In genomic region chr20:62652894-62653305, GRCh38 we compare ENCODE assay signal across 10 cellular contexts. TPM values are rescaled to one million over a fixed set of nuclear protein-coding genes. Genes with fewer than 3 reads are reported as not detected.
A peak's percentile ranks its signal among the peaks of the same experiment; 100 is the strongest.
DNase-seq lines count a peak whose midpoint lies in the region; ATAC-seq and TF ChIP-seq lines count a peak whose summit lies in the region.
"Had no signal": no experiment of that assay in that cellular context is flagged by ENCODE, and none has a peak within 500 bp of the region (broad histone marks: within the 10 kb centered on the region; RNA-seq: fewer than 3 reads in every experiment).

No MANE protein-coding gene starts in this region.

- TF ChIP-seq POLR2A in HCT116 (IDR thresholded peaks at IDR 0.05; ENCODE audit: borderline replicate concordance, extremely low read depth, insufficient read depth, insufficient read length) (no peak), erythroblast (IDR thresholded peaks at IDR 0.05; ENCODE audit: low read length) (no peak)

- no peaks in the 10 kb centered on the region for H3K9me2 ChIP-seq in HCT116 (ENCODE audit: insufficient read depth)

- BruUV-seq in HCT116 (replicated peaks; lab: Mats Ljungman, UMichigan), result no TSS peak

- H3K27ac ChIP-seq in HCT116 (ENCODE audit: low read depth, low read length) (peak overlapping the region; percentile 65; the same call in 1 of the 2 replicates), angular gyrus (ENCODE audit: low read depth, low read length) (peak overlapping the region; percentile 83), left lung (peak overlapping the region; percentile 87 to 89), stomach smooth muscle (ENCODE audit: low read length) (peak overlapping the region; percentile 98)
- H3K27ac ChIP-seq: cardiac muscle cell had no signal

- no peak overlapping the region for H3K4me2 ChIP-seq in HCT116 (ENCODE audit: low read length)
- H3K4me2 ChIP-seq: GM23338 had no signal

- no peaks in the 10 kb centered on the region for H3K9me3 ChIP-seq in HCT116 (ENCODE audit: control insufficient read depth in 1 of 2, insufficient read depth in 1 of 2, low read depth in 1 of 2, low read length in 2 of 2)
- H3K9me3 ChIP-seq in left lung, result no peaks in the 10 kb centered on the region
- no peaks in the 10 kb centered on the region for H3K9me3 ChIP-seq in stomach smooth muscle (ENCODE audit: control insufficient read depth in 2 of 2, low read length in 2 of 2)

- CTCF ChIA-PET in HCT116 (lab: Charles Lee), result no interaction called here

- POLR2A ChIA-PET in HCT116 (lab: Charles Lee), result no interaction called here

- H3K27me3 ChIP-seq in HCT116 (ENCODE audit: insufficient read depth, low read length) (no peaks in the 10 kb centered on the region), left lung (no peaks in the 10 kb centered on the region), stomach smooth muscle (ENCODE audit: control insufficient read depth in 1 of 2, insufficient read depth in 2 of 2, low read length in 2 of 2) (no peaks in the 10 kb centered on the region)
- H3K27me3 ChIP-seq: cardiac muscle cell had no signal

- H3K36me3 ChIP-seq in HCT116 (ENCODE audit: control insufficient read depth in 1 of 2, insufficient read depth in 2 of 2, low read length in 2 of 2) (peaks cover 29 to 56% of the 10 kb centered on the region in 2 experiments; a peak in 3 of 4 replicates), left lung (peaks cover 0 to 63% of the 10 kb centered on the region in 2 donors), stomach smooth muscle (ENCODE audit: control insufficient read depth in 2 of 2, insufficient read depth in 2 of 2, low read length in 2 of 2) (no peaks in the 10 kb centered on the region)
- H3K36me3 ChIP-seq: cardiac muscle cell had no signal

- intact Hi-C loops in HCT116 (cut with micrococcal nuclease), result no loop called here
- intact Hi-C loops in left lung (cut with DNase I), result no loop called here

- H3K79me2 ChIP-seq in HCT116 (ENCODE audit: insufficient read depth, low read length), result peaks cover 99% of the 10 kb centered on the region

- RAD21 ChIA-PET in HCT116 (lab: Charles Lee; ENCODE audit: low non-redundant PET in 1 of 2, low total read pairs in 2 of 2, uncharacterized antibody in 2 of 2, unreplicated experiment in 2 of 2), result no interaction called here

- H3K9ac ChIP-seq in HCT116 (ENCODE audit: low read length), result no peak overlapping the region
- peak overlapping the region; percentile 76 to 78 for H3K9ac ChIP-seq in stomach smooth muscle (ENCODE audit: low read length in 2 of 2)

- peaks cover 20% of the 10 kb centered on the region; the same call in 1 of the 2 replicates for H4K20me1 ChIP-seq in HCT116 (ENCODE audit: insufficient read depth)

- no peak for DNase-seq in HCT116 (ENCODE audit: low read depth, low spot score)
- no peak for DNase-seq in left lung
- no peak for DNase-seq in erythroblast (lab: John Stamatoyannopoulos, UW)
- DNase-seq in NCI-H2029 (lab: John Stamatoyannopoulos, UW), result no peak

- TF ChIP-seq CTCF in HCT116 (IDR thresholded peaks at IDR 0.05 in 2 of 3, conservative IDR thresholded peaks at IDR 0.05 in 1 of 3; ENCODE audit: borderline replicate concordance in 1 of 3, insufficient read depth in 1 of 3, low read depth in 2 of 3, low read length in 2 of 3) (no peak), left lung (IDR thresholded peaks at IDR 0.05) (no peak)

- H3K4me1 ChIP-seq in HCT116 (ENCODE audit: control insufficient read depth in 1 of 2, insufficient read depth in 2 of 2, low read length in 2 of 2) (peaks cover 27 to 37% of the 10 kb centered on the region in 2 experiments), left lung (peaks cover 17 to 67% of the 10 kb centered on the region in 2 donors), stomach smooth muscle (ENCODE audit: control insufficient read depth, insufficient read depth, low read length) (peaks cover 25% of the 10 kb centered on the region)

- ATAC-seq in HCT116, result no peak
- ATAC-seq in left lung, result no peak
- no peak for ATAC-seq in HG02885 (IDR thresholded peaks at IDR 0.05; ENCODE audit: poor library complexity, unreplicated experiment)
- ATAC-seq in GM18502 (IDR thresholded peaks at IDR 0.05; ENCODE audit: poor library complexity, unreplicated experiment), result no peak

- TF ChIP-seq RAD21 in HCT116 (IDR thresholded peaks at IDR 0.05; ENCODE audit: low read depth), result no peak

- H2AFZ ChIP-seq in HCT116 (ENCODE audit: low read depth, low read length, poor library complexity, severe bottlenecking), result no peak overlapping the region
- H2AFZ ChIP-seq: GM23338 had no signal

- H3K4me3 ChIP-seq in HCT116 (replicated peaks in 1 of 2; ENCODE audit: low read depth in 1 of 2, low read length in 2 of 2), result no peak overlapping the region
- peak overlapping the region in 1 of 2 donors; percentile 31 for H3K4me3 ChIP-seq in left lung
- peak overlapping the region in 1 of 2 donors; percentile 68 for H3K4me3 ChIP-seq in stomach smooth muscle (ENCODE audit: low read length in 2 of 2)
- H3K4me3 ChIP-seq: cardiac muscle cell, GM23338 had no signal

TF ChIP-seq in HCT116, 20 proteins besides CTCF, POLR2A, EP300 and RAD21:
- no peak for TF ChIP-seq SP1 (IDR thresholded peaks at IDR 0.05; ENCODE audit: low read depth)
- TF ChIP-seq EGR1 (IDR thresholded peaks at IDR 0.05; ENCODE audit: low read depth), result no peak
- no peak for TF ChIP-seq SIN3A (IDR thresholded peaks at IDR 0.05; ENCODE audit: low read depth)
- no peak for TF ChIP-seq JUND (IDR thresholded peaks at IDR 0.05)
- TF ChIP-seq ELF1 (IDR thresholded peaks at IDR 0.05; ENCODE audit: borderline replicate concordance, low read depth), result no peak
- TF ChIP-seq EZH2phosphoT487 (IDR thresholded peaks at IDR 0.05; ENCODE audit: borderline replicate concordance), result no peak
- no peak for TF ChIP-seq MAX (IDR thresholded peaks at IDR 0.05)
- no peak for TF ChIP-seq YY1 (IDR thresholded peaks at IDR 0.05; ENCODE audit: extremely low read depth, insufficient replicate concordance, low read depth, low read length)
- no peak for TF ChIP-seq ATF3 (IDR thresholded peaks at IDR 0.05)
- no peak for TF ChIP-seq ZBTB33 (IDR thresholded peaks at IDR 0.05; ENCODE audit: extremely low read depth, insufficient replicate concordance, low read length)
- no peak for TF ChIP-seq POLR2AphosphoS5 (IDR thresholded peaks at IDR 0.05; ENCODE audit: low read depth, low read length)
- TF ChIP-seq ZFX (IDR thresholded peaks at IDR 0.05), result no peak
- TF ChIP-seq SRF (IDR thresholded peaks at IDR 0.05; ENCODE audit: low read depth), result no peak
- no peak for TF ChIP-seq CBX3 (IDR thresholded peaks at IDR 0.05; ENCODE audit: low read depth)
- TF ChIP-seq REST (IDR thresholded peaks at IDR 0.05; ENCODE audit: low read depth), result no peak

RNA-seq across cellular contexts. Expression of gene SLCO4A1, which starts 10.6 kb away (rescaled TPM):
- total RNA-seq in HCT116 (2021; ENCODE audit: unreplicated experiment), result 107 TPM
- polyA plus RNA-seq in HCT116 (2012), result 119 and 125 TPM in 2 replicates
- total RNA-seq in left lung, result 10 to 100 TPM; 11.5 to 47.2 TPM

RNA-seq across cellular contexts. Expression of gene NTSR1, which starts 55.7 kb away (rescaled TPM):
- total RNA-seq in HCT116 (2021; ENCODE audit: unreplicated experiment) (187 TPM), left lung (1 to 10 TPM in 1 of 2 donors, under 1 TPM in 1; 0.12 to 3.5 TPM)
- polyA plus RNA-seq in HCT116 (2012), result 139 and 172 TPM in 2 replicates
- polyA plus RNA-seq: cardiac muscle cell had no signal

Comparison
In these comparisons a context has a peak if more than half of its experiments do, and no peak if none do; other contexts are left out.
1. RNA of gene NTSR1, which starts 55.7 kb away (total RNA-seq): 187 TPM in HCT116 (single experiment); 0.12 to 3.5 TPM in left lung; every median in the first group is over 10 times any median in the second.
2. Peak in every context shown above with its lines, with median percentiles within 50 percentile points of each other: H3K27ac ChIP-seq.